ENCODE assay signal across 36 cellular contexts in the genomic region with DNA sequence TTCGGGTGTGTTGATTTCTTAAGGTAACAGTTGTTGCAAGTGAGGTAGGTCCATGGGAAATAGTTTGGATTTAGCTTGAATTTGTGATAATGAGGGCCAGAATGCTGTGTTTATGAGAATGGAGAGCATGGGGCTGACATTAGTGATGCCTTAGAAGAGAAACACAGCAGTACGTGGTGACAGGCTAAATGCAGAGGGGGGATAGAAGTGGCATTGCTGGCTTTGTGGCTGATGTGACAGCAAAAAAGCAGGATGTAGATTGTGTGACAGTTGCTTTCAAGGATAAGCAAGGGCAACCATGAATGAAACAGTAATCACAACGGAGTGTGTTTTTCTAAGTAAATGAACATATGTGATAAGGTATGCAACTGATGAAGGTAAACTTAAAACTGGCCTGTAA.
"Had no signal": no experiment of that assay in that cellular context is flagged by ENCODE, and none has a peak within 500 bp of the region (broad histone marks: within the 10 kb centered on the region; RNA-seq: fewer than 3 reads in every experiment).

No MANE protein-coding gene starts in this region.

- FAIRE-seq: astrocyte, TTC549 had no signal

- H3K27me3 ChIP-seq: adrenal gland, body of pancreas, brain microvascular endothelial cell, breast epithelium had no signal

- H3K9me3 ChIP-seq: adrenal gland, body of pancreas, breast epithelium had no signal

- H3K36me3 ChIP-seq: adrenal gland, brain microvascular endothelial cell, breast epithelium had no signal

- H3K9me3 Mint-ChIP-seq: activated CD4-positive, alpha-beta memory T cell treated with anti-CD3 and anti-CD28 coated beads for 36 hours; activated CD4-positive, alpha-beta T cell treated with anti-CD3 and anti-CD28 coated beads, Interleukin-2, amount 10 ng/mL, durations not matched to agents 24 days and 14 days; activated CD8-positive, alpha-beta T cell treated with anti-CD3 and anti-CD28 coated beads for 36 hours; activated naive CD4-positive, alpha-beta T cell treated with anti-CD3 and anti-CD28 coated beads for 36 hours; activated T-cell treated with anti-CD3 and anti-CD28 coated beads, Interleukin-2, amount 50 U/mL, for 4 hours; activated T-helper 1 cell treated with anti-CD3 and anti-CD28 coated beads, Interleukin-12 subunit alpha, Interleukin-12 subunit beta, Interleukin-2, Interleukin-4 antibody, amounts not matched to agents 30 ng/mL and 10 ng/mL and 1 ng/mL, durations not matched to agents 14 hours and 24 hours and 36 hours; activated T-helper 17 cell treated with anti-CD3 and anti-CD28 coated beads, Interleukin-2, amount 50 U/mL, for 72 hours; T-helper 1 cell treated with Interleukin-12 subunit alpha and Interleukin-12 subunit beta and Interleukin-4 antibody, amounts not matched to agents 30 μg/mL and 1 μg/mL, for 36 hours; T-helper 2 cell treated with Interferon-gamma antibody and Interleukin-4, amounts not matched to agents 5 μg/mL and 100 μg/mL, for 36 hours had no signal

- ATAC-seq: activated CD8-positive, alpha-beta T cell treated with anti-CD3 and anti-CD28 coated beads for 36 hours; activated naive CD4-positive, alpha-beta T cell treated with anti-CD3 and anti-CD28 coated beads, Interleukin-2, amount 50 U/mL, for 72 hours; activated T-cell treated with anti-CD3 and anti-CD28 coated beads, Interleukin-2, amount 50 U/mL, for 4 hours; activated T-cell treated with anti-CD3 and anti-CD28 coated beads, Interleukin-2, amount 50 U/mL, for 72 hours; activated T-helper 17 cell treated with anti-CD3 and anti-CD28 coated beads, Interleukin-2, amount 50 U/mL, for 72 hours; body of pancreas had no signal

- H3K27ac Mint-ChIP-seq: activated B cell treated with CpG ODN at 0.5 μM for 24 hours; activated CD4-positive, alpha-beta memory T cell treated with anti-CD3 and anti-CD28 coated beads for 36 hours; activated CD4-positive, alpha-beta T cell treated with anti-CD3 and anti-CD28 coated beads, Interleukin-2, amount 10 ng/mL, durations not matched to agents 24 days and 14 days; activated CD8-positive, alpha-beta T cell treated with anti-CD3 and anti-CD28 coated beads for 36 hours; activated naive CD4-positive, alpha-beta T cell treated with anti-CD3 and anti-CD28 coated beads for 36 hours; activated naive CD4-positive, alpha-beta T cell treated with anti-CD3 and anti-CD28 coated beads, Interleukin-2, amount 50 U/mL, for 72 hours; activated naive CD8-positive, alpha-beta T cell treated with anti-CD3 and anti-CD28 coated beads for 36 hours; activated T-cell treated with anti-CD3 and anti-CD28 coated beads, Interleukin-2, amount 50 U/mL, for 72 hours; activated T-helper 1 cell treated with anti-CD3 and anti-CD28 coated beads, Interleukin-12 subunit alpha, Interleukin-12 subunit beta, Interleukin-2, Interleukin-4 antibody, amounts not matched to agents 30 ng/mL and 10 ng/mL and 1 ng/mL, durations not matched to agents 14 hours and 24 hours and 36 hours; activated T-helper 17 cell treated with anti-CD3 and anti-CD28 coated beads, Interleukin-2, amount 50 U/mL, for 72 hours; T-helper 1 cell treated with Interleukin-12 subunit alpha and Interleukin-12 subunit beta and Interleukin-4 antibody, amounts not matched to agents 30 μg/mL and 1 μg/mL, for 36 hours; T-helper 2 cell treated with Interferon-gamma antibody and Interleukin-4, amounts not matched to agents 5 μg/mL and 100 μg/mL, for 36 hours had no signal

- H3K36me3 Mint-ChIP-seq: activated CD4-positive, alpha-beta memory T cell treated with anti-CD3 and anti-CD28 coated beads for 36 hours; activated naive CD4-positive, alpha-beta T cell treated with anti-CD3 and anti-CD28 coated beads, Interleukin-2, amount 50 U/mL, for 72 hours; activated naive CD8-positive, alpha-beta T cell treated with anti-CD3 and anti-CD28 coated beads for 36 hours had no signal

- H3K4me1 Mint-ChIP-seq: activated B cell treated with CpG ODN at 0.5 μM for 24 hours; activated CD4-positive, alpha-beta T cell treated with anti-CD3 and anti-CD28 coated beads, Interleukin-2, amount 10 ng/mL, durations not matched to agents 24 days and 14 days; activated naive CD8-positive, alpha-beta T cell treated with anti-CD3 and anti-CD28 coated beads for 36 hours; activated T-helper 17 cell treated with anti-CD3 and anti-CD28 coated beads, Interleukin-2, amount 50 U/mL, for 72 hours had no signal

- H3K27me3 Mint-ChIP-seq: activated B cell treated with CpG ODN at 0.5 μM for 24 hours; activated CD4-positive, alpha-beta memory T cell treated with anti-CD3 and anti-CD28 coated beads for 36 hours; activated CD8-positive, alpha-beta T cell treated with anti-CD3 and anti-CD28 coated beads for 36 hours; activated naive CD8-positive, alpha-beta T cell treated with anti-CD3 and anti-CD28 coated beads for 36 hours; activated T-helper 17 cell treated with anti-CD3 and anti-CD28 coated beads, Interleukin-2, amount 50 U/mL, for 72 hours had no signal

- H3K4me3 Mint-ChIP-seq: activated B cell treated with CpG ODN at 0.5 μM for 24 hours; activated CD4-positive, alpha-beta memory T cell treated with anti-CD3 and anti-CD28 coated beads for 36 hours; activated CD4-positive, alpha-beta T cell treated with anti-CD3 and anti-CD28 coated beads, Interleukin-2, amount 10 ng/mL, durations not matched to agents 24 days and 14 days; activated CD8-positive, alpha-beta T cell treated with anti-CD3 and anti-CD28 coated beads for 36 hours; activated naive CD4-positive, alpha-beta T cell treated with anti-CD3 and anti-CD28 coated beads for 36 hours; activated naive CD8-positive, alpha-beta T cell treated with anti-CD3 and anti-CD28 coated beads for 36 hours; activated T-cell treated with anti-CD3 and anti-CD28 coated beads, Interleukin-2, amount 50 U/mL, for 4 hours; activated T-cell treated with anti-CD3 and anti-CD28 coated beads, Interleukin-2, amount 50 U/mL, for 72 hours; activated T-helper 1 cell treated with anti-CD3 and anti-CD28 coated beads, Interleukin-12 subunit alpha, Interleukin-12 subunit beta, Interleukin-2, Interleukin-4 antibody, amounts not matched to agents 30 ng/mL and 10 ng/mL and 1 ng/mL, durations not matched to agents 14 hours and 24 hours and 36 hours; activated T-helper 17 cell treated with anti-CD3 and anti-CD28 coated beads, Interleukin-2, amount 50 U/mL, for 72 hours; T-helper 1 cell treated with Interleukin-12 subunit alpha and Interleukin-12 subunit beta and Interleukin-4 antibody, amounts not matched to agents 30 μg/mL and 1 μg/mL, for 36 hours; T-helper 2 cell treated with Interferon-gamma antibody and Interleukin-4, amounts not matched to agents 5 μg/mL and 100 μg/mL, for 36 hours had no signal

- DNase-seq: activated B cell treated with CpG ODN at 0.5 μM for 24 hours; activated CD4-positive, alpha-beta memory T cell treated with anti-CD3 and anti-CD28 coated beads for 36 hours; activated CD4-positive, alpha-beta T cell treated with anti-CD3 and anti-CD28 coated beads for 4 hours; activated CD4-positive, alpha-beta T cell treated with anti-CD3 and anti-CD28 coated beads, Interleukin-2, amount 10 ng/mL, durations not matched to agents 24 days and 14 days; activated CD4-positive, alpha-beta T cell treated with anti-CD3 and anti-CD28 coated beads, Interleukin-2, amount 50 U/mL, for 1 hour; activated CD4-positive, alpha-beta T cell treated with anti-CD3 and anti-CD28 coated beads, Interleukin-2, amount 50 U/mL, for 4 hours; activated CD4-positive, CD25-positive, alpha-beta regulatory T cell treated with anti-CD3 and anti-CD28 coated beads, Interleukin-2, amount 50 U/mL, for 72 hours; activated CD8-positive, alpha-beta memory T cell treated with anti-CD3 and anti-CD28 coated beads, Interleukin-2, amount 50 U/mL, for 4 hours; activated CD8-positive, alpha-beta T cell treated with anti-CD3 and anti-CD28 coated beads for 36 hours; activated effector memory CD4-positive, alpha-beta T cell treated with anti-CD3 and anti-CD28 coated beads, Interleukin-2, amount 50 U/mL, for 16 hours; activated gamma-delta T cell treated with Interleukin-2 at 50 U/mL for 16 hours; activated naive CD4-positive, alpha-beta T cell; activated naive CD4-positive, alpha-beta T cell treated with anti-CD3 and anti-CD28 coated beads for 36 hours; activated naive CD4-positive, alpha-beta T cell treated with anti-CD3 and anti-CD28 coated beads, Interleukin-2, amount 50 U/mL, for 16 hours; activated naive CD8-positive, alpha-beta T cell treated with anti-CD3 and anti-CD28 coated beads for 36 hours; activated T-cell treated with anti-CD3 and anti-CD28 coated beads for 4 hours; activated T-cell treated with anti-CD3 and anti-CD28 coated beads, Interleukin-2, amount 50 U/mL, for 1 hour; activated T-cell treated with anti-CD3 and anti-CD28 coated beads, Interleukin-2, amount 50 U/mL, for 4 hours; activated T-cell treated with anti-CD3 and anti-CD28 coated beads, Interleukin-2, amount 50 U/mL, for 72 hours; adrenal gland; amniotic stem cell; aorta; body of pancreas; brain microvascular endothelial cell; central memory CD4-positive, alpha-beta T cell; T-helper 2 cell; T-helper 9 cell had no signal

- H3K4me1 ChIP-seq: adrenal gland, body of pancreas, breast epithelium had no signal

- H3K4me3 ChIP-seq: adrenal gland, body of pancreas, breast epithelium had no signal

- H3K27ac ChIP-seq: adrenal gland, body of pancreas, brain microvascular endothelial cell, breast epithelium, VCaP had no signal
